In the genomic region with DNA sequence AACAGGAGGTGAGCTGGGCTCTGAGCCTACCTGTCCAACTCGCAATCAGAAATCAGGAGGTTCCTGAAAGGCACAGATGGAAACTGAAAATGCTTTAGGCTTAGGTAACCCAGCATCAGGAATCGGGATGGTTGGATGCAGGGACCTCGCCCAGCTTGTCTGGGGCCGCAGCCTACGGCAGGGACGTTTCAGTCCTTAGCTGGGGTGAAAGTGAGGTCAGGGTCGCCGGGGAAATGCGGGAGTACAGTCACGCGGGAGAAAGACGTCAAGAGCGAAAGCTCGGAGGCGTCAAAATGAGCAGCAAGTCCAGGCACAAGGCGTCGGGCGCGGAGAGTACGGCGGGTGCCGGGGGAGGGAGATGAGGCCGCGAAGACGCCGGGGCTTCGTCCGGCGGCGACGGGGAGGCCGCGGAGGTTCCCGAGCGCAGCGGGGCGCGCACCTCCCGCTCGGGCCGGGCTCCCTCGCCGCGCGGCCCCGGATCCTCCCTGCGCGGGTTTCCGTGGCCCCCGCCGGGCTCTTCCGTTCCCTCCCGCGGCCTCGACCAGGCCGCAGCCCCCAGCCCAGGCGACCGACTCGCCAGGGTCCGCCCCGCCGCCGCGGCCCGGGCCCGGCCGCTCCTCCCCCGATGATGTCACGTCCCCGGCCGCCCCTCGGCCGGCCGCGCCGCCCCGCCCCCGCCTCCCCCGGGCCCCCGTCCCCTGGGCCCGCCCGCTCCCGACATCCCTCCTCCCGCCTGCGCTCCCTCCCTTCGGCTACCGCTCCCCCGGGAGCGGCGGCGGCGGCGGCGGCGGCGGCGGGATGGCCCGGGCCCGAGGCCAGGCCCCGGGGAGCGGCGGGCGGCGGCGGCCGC, we compare ENCODE assay signal across 8 cellular contexts. TPM values are rescaled to one million over a fixed set of nuclear protein-coding genes. Genes with fewer than 3 reads are reported as not detected.
DNase-seq lines count a peak whose midpoint lies in the region; ATAC-seq, FAIRE-seq and TF ChIP-seq lines count a peak whose summit lies in the region.

A gene with protein sequence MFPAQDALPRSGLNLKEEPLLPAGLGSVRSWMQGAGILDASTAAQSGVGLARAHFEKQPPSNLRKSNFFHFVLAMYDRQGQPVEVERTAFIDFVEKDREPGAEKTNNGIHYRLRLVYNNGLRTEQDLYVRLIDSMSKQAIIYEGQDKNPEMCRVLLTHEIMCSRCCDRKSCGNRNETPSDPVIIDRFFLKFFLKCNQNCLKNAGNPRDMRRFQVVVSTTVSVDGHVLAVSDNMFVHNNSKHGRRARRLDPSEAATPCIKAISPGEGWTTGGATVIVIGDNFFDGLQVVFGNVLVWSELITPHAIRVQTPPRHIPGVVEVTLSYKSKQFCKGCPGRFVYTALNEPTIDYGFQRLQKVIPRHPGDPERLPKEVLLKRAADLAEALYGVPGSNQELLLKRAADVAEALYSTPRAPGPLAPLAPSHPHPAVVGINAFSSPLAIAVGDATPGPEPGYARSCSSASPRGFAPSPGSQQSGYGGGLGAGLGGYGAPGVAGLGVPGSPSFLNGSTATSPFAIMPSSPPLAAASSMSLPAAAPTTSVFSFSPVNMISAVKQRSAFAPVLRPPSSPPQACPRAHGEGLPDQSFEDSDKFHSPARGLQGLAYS (plus strand): TSS at position 745 of the 850 bp plus-strand sequence. CDS start 866 bp downstream, outside the sequence.

- no peak within 1 kb of the TSS for H3K9ac ChIP-seq in GM12878 (ENCODE audit: control insufficient read depth, insufficient read depth, low read length)

- TSS peak; percentile 44 for BruUV-seq in PC-9 (replicated peaks; lab: Mats Ljungman, UMichigan)
- BruUV-seq in GM12878 (replicated peaks; lab: Mats Ljungman, UMichigan), result no TSS peak

- intact Hi-C loops in PC-9 (cut with micrococcal nuclease; ENCODE audit: unreplicated experiment) (loop anchor here (10.0 kb wide), 1 partner anchor 623 kb away; no protein-coding TSS in a partner anchor), GM12878 (cut with micrococcal nuclease; ENCODE audit: unreplicated experiment) (no loop called here)

- H3K79me2 ChIP-seq in PC-9 (ENCODE audit: low read depth) (no peaks in the 10 kb centered on the region), GM12878 (ENCODE audit: control insufficient read depth, insufficient read depth, low read length) (no peaks in the 10 kb centered on the region)

- no peak within 1 kb of the TSS for H3K4me2 ChIP-seq in PC-9
- peak within 1 kb of the TSS; percentile 48; the same call in 1 of the 2 replicates for H3K4me2 ChIP-seq in GM12878 (ENCODE audit: control insufficient read depth, insufficient read depth)

- POLR2A ChIA-PET in PC-9 (lab: Charles Lee; ENCODE audit: unreplicated experiment) (no interaction called here), GM12878 (lab: Charles Lee) (no interaction called here)

- no peak for TF ChIP-seq RAD21 in GM12878 (IDR thresholded peaks at IDR 0.05; ENCODE audit: insufficient read depth, low read depth, low read length)

- H3K36me3 ChIP-seq in PC-9 (ENCODE audit: low read depth), result no peaks in the 10 kb centered on the region
- no peaks in the 10 kb centered on the region for H3K36me3 ChIP-seq in GM12878 (ENCODE audit: control insufficient read depth in 2 of 2, insufficient read depth in 2 of 2, low read length in 1 of 2)

- no peak for TF ChIP-seq POLR2A in GM12878 (IDR thresholded peaks at IDR 0.05; ENCODE audit: low read depth, low read length)

- TF ChIP-seq CTCF in PC-9 (conservative IDR thresholded peaks at IDR 0.05) (no peak), GM12878 (IDR thresholded peaks at IDR 0.05 in 2 of 3, conservative IDR thresholded peaks at IDR 0.05 in 1 of 3; ENCODE audit: control insufficient read depth in 2 of 3, extremely low read depth in 1 of 3, insufficient read depth in 1 of 3, low read depth in 3 of 3, low read length in 3 of 3) (no peak), retinal pigment epithelial cell (conservative IDR thresholded peaks at IDR 0.05; ENCODE audit: low read depth, low read length) (no peak)

- H3K27me3 ChIP-seq in PC-9 (ENCODE audit: insufficient read depth, low read depth) (peaks cover 70% of the 10 kb centered on the region), GM12878 (replicated peaks in 1 of 2; ENCODE audit: control insufficient read depth in 2 of 2, insufficient read depth in 2 of 2, low read length in 1 of 2) (peaks cover 10 to 26% of the 10 kb centered on the region in 2 experiments)

- in situ Hi-C loops in GM12878 (cut with MboI), result no loop called here

- H3K4me3 ChIP-seq in PC-9 (no peak within 1 kb of the TSS), GM12878 (no peak within 1 kb of the TSS; the same call in 1 of the 2 replicates), iPS-11a (ENCODE audit: low read depth, low read length) (peak within 1 kb of the TSS; percentile 39), retinal pigment epithelial cell (ENCODE audit: low read length) (peak within 1 kb of the TSS; percentile 30)

- RAD21 ChIA-PET in GM12878 (lab: Charles Lee; ENCODE audit: unreplicated experiment), result no interaction called here

- CTCF ChIA-PET in PC-9 (lab: Charles Lee) (interaction anchor here (0.6 kb wide), 1 partner anchor 174 kb away, joined by 3 read pairs; no protein-coding TSS in a partner anchor), GM12878 (lab: Yijun Ruan, JAX) (no interaction called here)

- no peaks in the 10 kb centered on the region for H3F3A ChIP-seq in PC-9 (ENCODE audit: insufficient read depth, low read depth)

- H2AFZ ChIP-seq in PC-9 (no peak within 1 kb of the TSS), GM12878 (ENCODE audit: control insufficient read depth, low read depth, low read length) (no peak within 1 kb of the TSS)

- WGBS in GM12878 (ENCODE audit: insufficient coverage, insufficient replicate concordance, low lambda C conversion rate, missing lambda C conversion rate), result 14% methylated on average over 50 of the region's 106 CpGs

- no peaks in the 10 kb centered on the region for H3K9me3 ChIP-seq in PC-9 (ENCODE audit: insufficient read depth, low read depth)
- H3K9me3 ChIP-seq in GM12878 (replicated peaks; ENCODE audit: control insufficient read depth, insufficient read depth, low read length), result no peaks in the 10 kb centered on the region

- ATAC-seq in GM12878 (no peak; the same call in 2 of the 3 replicates), HG03139 (IDR thresholded peaks at IDR 0.05; ENCODE audit: unreplicated experiment) (no peak), HG02885 (IDR thresholded peaks at IDR 0.05; ENCODE audit: poor library complexity, unreplicated experiment) (no peak)

- SMC1A ChIA-PET in GM12878 (lab: Charles Lee; ENCODE audit: uncharacterized antibody, unreplicated experiment), result no interaction called here

- no peaks in the 10 kb centered on the region for H4K20me1 ChIP-seq in PC-9 (ENCODE audit: insufficient read depth)
- no peaks in the 10 kb centered on the region for H4K20me1 ChIP-seq in GM12878 (ENCODE audit: control insufficient read depth, insufficient read depth)

- no peaks in the 10 kb centered on the region for H3K9me2 ChIP-seq in PC-9 (ENCODE audit: insufficient read depth)

- DNase-seq in NCI-H82 (lab: John Stamatoyannopoulos, UW) (peak; percentile 43), NCI-H82 treated with DMSO at 0.1 percent for 48 hours (lab: John Stamatoyannopoulos, UW; ENCODE audit: unreplicated experiment) (no peak), PC-9 (peak in 1 of 2 experiments; percentile 27), GM12878 (ENCODE audit: low read depth, low spot score) (no peak), retinal pigment epithelial cell (ENCODE audit: low read depth) (no peak)

- no peak for FAIRE-seq in GM12878 (lab: Jason Lieb, UNC)

- no peak within 1 kb of the TSS for H3K27ac ChIP-seq in PC-9
- no peak within 1 kb of the TSS for H3K27ac ChIP-seq in GM12878 (ENCODE audit: control insufficient read depth, insufficient read depth)

- TF ChIP-seq EP300 in GM12878 (IDR thresholded peaks at IDR 0.05; ENCODE audit: borderline replicate concordance in 1 of 2, control insufficient read depth in 1 of 2, low read depth in 2 of 2, low read length in 2 of 2), result no peak

- H3K4me1 ChIP-seq in PC-9 (replicated peaks; ENCODE audit: insufficient read depth) (no peaks in the 10 kb centered on the region), GM12878 (ENCODE audit: control insufficient read depth, insufficient read depth, low read length) (no peaks in the 10 kb centered on the region)

TF ChIP-seq in GM12878, 131 proteins besides CTCF, POLR2A, EP300 and RAD21 (continues in another document):
- TF ChIP-seq PML (IDR thresholded peaks at IDR 0.05; ENCODE audit: low read length) (no peak), SUZ12 (IDR thresholded peaks at IDR 0.05; ENCODE audit: unreplicated experiment) (peak; percentile 91), SMARCA5 (IDR thresholded peaks at IDR 0.05) (no peak), NFXL1 (IDR thresholded peaks at IDR 0.05; ENCODE audit: borderline replicate concordance) (no peak)
- TF ChIP-seq, protein P1, sequence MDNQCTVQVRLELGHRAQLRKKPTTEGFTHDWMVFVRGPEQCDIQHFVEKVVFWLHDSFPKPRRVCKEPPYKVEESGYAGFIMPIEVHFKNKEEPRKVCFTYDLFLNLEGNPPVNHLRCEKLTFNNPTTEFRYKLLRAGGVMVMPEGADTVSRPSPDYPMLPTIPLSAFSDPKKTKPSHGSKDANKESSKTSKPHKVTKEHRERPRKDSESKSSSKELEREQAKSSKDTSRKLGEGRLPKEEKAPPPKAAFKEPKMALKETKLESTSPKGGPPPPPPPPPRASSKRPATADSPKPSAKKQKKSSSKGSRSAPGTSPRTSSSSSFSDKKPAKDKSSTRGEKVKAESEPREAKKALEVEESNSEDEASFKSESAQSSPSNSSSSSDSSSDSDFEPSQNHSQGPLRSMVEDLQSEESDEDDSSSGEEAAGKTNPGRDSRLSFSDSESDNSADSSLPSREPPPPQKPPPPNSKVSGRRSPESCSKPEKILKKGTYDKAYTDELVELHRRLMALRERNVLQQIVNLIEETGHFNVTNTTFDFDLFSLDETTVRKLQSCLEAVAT (IDR thresholded peaks at IDR 0.05), result no peak

RNA-seq across cellular contexts. Expression of the gene that starts here (rescaled TPM):
- total RNA-seq in PC-9 (2021), result 4.9 and 5.1 TPM in 2 replicates
- total RNA-seq in GM12878 (2013; cell fraction: nucleolus; rRNA removed), result not detected in 2 replicates
- total RNA-seq in GM12878 (2014; rRNA removed), result not detected in 2 replicates
- not detected in 2 replicates for total RNA-seq in GM12878 (2014; rRNA removed; fragmentation: Illumina TruSeq; extraction: Trizol)
- total RNA-seq in GM12878 (2021), result 0.13 TPM in 1 of 2 replicates, not detected in the other
- not detected for polyA plus RNA-seq in GM12878 (2011; ENCODE audit: low read depth)
- polyA plus RNA-seq in GM12878 (2011; rRNA removed), result not detected in 2 replicates
- not detected in 2 replicates for polyA plus RNA-seq in GM12878 (2011; cell fraction: cytosol; rRNA removed)
- polyA plus RNA-seq in GM12878 (2011; cell fraction: nucleus; rRNA removed), result not detected in 2 replicates
- polyA plus RNA-seq in GM12878 (2012), result 0.06 and 0.22 TPM in 2 replicates
- polyA plus RNA-seq in GM12878 (2014; fragmentation: Illumina TruSeq; extraction: Trizol), result not detected in 2 replicates
- not detected for polyA plus RNA-seq in GM12878 (2014; fragmentation: Nextera tagmentation; extraction: Ambion mirVana)
- polyA plus RNA-seq in GM12878 (2014; rRNA removed), result not detected in 2 replicates
- polyA plus RNA-seq in GM12878 (2016; fragmentation: Nextera tagmentation; extraction: Ambion mirVana), result not detected
- polyA minus RNA-seq in GM12878 (2011; rRNA and poly(A)+ RNA removed), result not detected in 2 replicates
- polyA minus RNA-seq in GM12878 (2011; cell fraction: cytosol; rRNA and poly(A)+ RNA removed), result not detected in 2 replicates
- not detected in 2 replicates for polyA minus RNA-seq in GM12878 (2011; cell fraction: nucleus; rRNA and poly(A)+ RNA removed)

Comparison
In these comparisons a context has a peak if more than half of its experiments do, and no peak if none do; other contexts are left out.
1. H3K4me3 ChIP-seq: peak in iPS-11a (single experiment) and retinal pigment epithelial cell (single experiment); none in PC-9 (single experiment) and GM12878 (single experiment).